Comparison of ENCODE assay signal across 15 cellular contexts in genomic region chr14:99475660-99476059, GRCh38.
"Had no signal": no experiment of that assay in that cellular context is flagged by ENCODE, and none has a peak within 500 bp of the region (broad histone marks: within the 10 kb centered on the region; RNA-seq: fewer than 3 reads in every experiment).

No MANE protein-coding gene starts in this region.

- H3K9me3 ChIP-seq: adrenal gland, left lung, right atrium auricular region, tibial nerve, uterus had no signal

- DNase-seq: activated CD4-positive, alpha-beta T cell treated with anti-CD3 and anti-CD28 coated beads for 36 hours; activated CD4-positive, alpha-beta T cell treated with anti-CD3 and anti-CD28 coated beads, Interleukin-2, amount 50 U/mL, for 48 hours; activated gamma-delta T cell treated with Interleukin-2 at 50 U/mL for 16 hours; adrenal gland; effector CD4-positive, alpha-beta T cell; glutamatergic neuron; left lung; T-helper 2 cell; uterus had no signal

- H3K4me3 ChIP-seq: adrenal gland, left lung, right atrium auricular region, tibial nerve, uterus had no signal

- H3K36me3 ChIP-seq: adrenal gland, left lung, right atrium auricular region, tibial nerve, uterus had no signal

- H3K27ac ChIP-seq: adrenal gland, left lung, right atrium auricular region, tibial nerve, uterus had no signal

- H3K27me3 Mint-ChIP-seq: activated CD4-positive, alpha-beta T cell treated with anti-CD3 and anti-CD28 coated beads for 36 hours; progenitor cell of endocrine pancreas; stimulated activated naive CD8-positive, alpha-beta T cell treated with anti-CD3 and anti-CD28 coated beads, Interleukin-15, Interleukin-2, amounts not matched to agents 100 ng/mL and 50 ng/mL, for 24 hours had no signal

- H3K27me3 ChIP-seq: adrenal gland, left lung, right atrium auricular region, tibial nerve, uterus had no signal

- H3K27ac Mint-ChIP-seq: activated CD4-positive, alpha-beta T cell treated with anti-CD3 and anti-CD28 coated beads for 36 hours; activated naive CD4-positive, alpha-beta T cell treated with anti-CD3 and anti-CD28 coated beads, Interleukin-2, amount 50 U/mL, for 72 hours; progenitor cell of endocrine pancreas; stimulated activated naive CD8-positive, alpha-beta T cell treated with anti-CD3 and anti-CD28 coated beads, Interleukin-15, Interleukin-2, amounts not matched to agents 100 ng/mL and 50 ng/mL, for 24 hours had no signal

- ATAC-seq: activated CD4-positive, alpha-beta T cell treated with anti-CD3 and anti-CD28 coated beads for 36 hours; activated naive CD4-positive, alpha-beta T cell treated with anti-CD3 and anti-CD28 coated beads, Interleukin-2, amount 50 U/mL, for 72 hours had no signal

- H3K4me3 Mint-ChIP-seq: activated CD4-positive, alpha-beta T cell treated with anti-CD3 and anti-CD28 coated beads for 36 hours; neural crest cell; stimulated activated naive CD8-positive, alpha-beta T cell treated with anti-CD3 and anti-CD28 coated beads, Interleukin-15, Interleukin-2, amounts not matched to agents 100 ng/mL and 50 ng/mL, for 24 hours had no signal

- H3K9me3 Mint-ChIP-seq: activated naive CD4-positive, alpha-beta T cell treated with anti-CD3 and anti-CD28 coated beads, Interleukin-2, amount 50 U/mL, for 72 hours; neural crest cell; stimulated activated naive CD8-positive, alpha-beta T cell treated with anti-CD3 and anti-CD28 coated beads, Interleukin-15, Interleukin-2, amounts not matched to agents 100 ng/mL and 50 ng/mL, for 24 hours had no signal
